Comparison of ENCODE assay signal across 8 cellular contexts in genomic region chr17:77247048-77247541, GRCh38.
A peak's percentile ranks its signal among the peaks of the same experiment; 100 is the strongest.
DNase-seq lines count a peak whose midpoint lies in the region; ATAC-seq and TF ChIP-seq lines count a peak whose summit lies in the region.

No MANE protein-coding gene starts in this region.

- H3K4me1 Mint-ChIP-seq in naive thymus-derived CD4-positive, alpha-beta T cell: peaks cover 3 to 22% (median 7%) of the 10 kb centered on the region in 7 donors

- H3K27ac Mint-ChIP-seq in naive thymus-derived CD4-positive, alpha-beta T cell: peak overlapping the region in 1 of 9 donors; percentile 61

- CTCF ChIA-PET in AG04450 (lab: Charles Lee): interaction anchor here (0.7 to 0.8 kb wide), 3 partner anchors 12 to 399 kb away, joined by 3 to 4 read pairs (median 3); no protein-coding TSS in a partner anchor
- CTCF ChIA-PET in naive thymus-derived CD4-positive, alpha-beta T cell (lab: Charles Lee): interaction anchor here (1.3 to 1.5 kb wide), 2 partner anchors 148 to 161 kb away, joined by 3 to 8 read pairs; no protein-coding TSS in a partner anchor

- no peaks in the 10 kb centered on the region for H3K27me3 ChIP-seq in AG04450 (ENCODE audit: control insufficient read depth, insufficient read depth, low read length)
- no peaks in the 10 kb centered on the region for H3K27me3 ChIP-seq in naive thymus-derived CD4-positive, alpha-beta T cell (ENCODE audit: control insufficient read depth in 2 of 2, insufficient read depth in 2 of 2, low read length in 2 of 2)

- H3K36me3 Mint-ChIP-seq in naive thymus-derived CD4-positive, alpha-beta T cell: no peaks in the 10 kb centered on the region

- POLR2A ChIA-PET in AG04450 (lab: Yijun Ruan, JAX): interaction anchor here (1.0 kb wide), 1 partner anchor 76 kb away, joined by 3 read pairs; no protein-coding TSS in a partner anchor
- POLR2A ChIA-PET in naive thymus-derived CD4-positive, alpha-beta T cell (lab: Charles Lee): no interaction called here

- peak overlapping the region; percentile 29 to 81 (median 66) for H3K4me3 Mint-ChIP-seq in naive thymus-derived CD4-positive, alpha-beta T cell

- peak overlapping the region; percentile 62 for H3K4me3 ChIP-seq in AG04450 (ENCODE audit: low read depth, low read length)
- H3K4me3 ChIP-seq in fibroblast of mammary gland (ENCODE audit: control insufficient read depth, low read depth, low read length): peak overlapping the region; percentile 51
- H3K4me3 ChIP-seq in naive thymus-derived CD4-positive, alpha-beta T cell (ENCODE audit: low read length): peak overlapping the region; percentile 35

- peak; percentile 41 for DNase-seq in AG04450 (ENCODE audit: low read depth, low spot score)
- DNase-seq in Kasumi-1 (lab: John Stamatoyannopoulos, UW): peak; percentile 80 to 82
- peak; percentile 54 for DNase-seq in RPMI7951 (ENCODE audit: low read depth)
- DNase-seq in activated T-helper 1 cell treated with Interleukin-2 at 50 U/mL for 16 hours (ENCODE audit: low read depth): peak; percentile 76
- DNase-seq in fibroblast of mammary gland (ENCODE audit: low read depth): peak; percentile 59
- peak; percentile 62 to 93 (median 83) for DNase-seq in naive thymus-derived CD4-positive, alpha-beta T cell
- DNase-seq in stimulated activated CD8-positive, alpha-beta memory T cell treated with anti-CD3 and anti-CD28 coated beads, Interleukin-7, amount 100 ng/mL, for 48 hours (ENCODE audit: extremely low read depth in 1 of 2, low read depth in 1 of 2): peak; percentile 63 to 69

- intact Hi-C loops in naive thymus-derived CD4-positive, alpha-beta T cell (cut with micrococcal nuclease): loop anchor here (1.0 kb wide), 4 partner anchors 161 to 431 kb away; partner anchors contain the start of gene MGAT5B (in 2 of the 2)

- TF ChIP-seq CTCF in AG04450 (IDR thresholded peaks at IDR 0.05; ENCODE audit: low read depth, low read length): peak; percentile 91
- TF ChIP-seq CTCF in fibroblast of mammary gland (conservative IDR thresholded peaks at IDR 0.05; ENCODE audit: control insufficient read depth, insufficient read depth, low read depth, low read length): peak; percentile 70

- H3K36me3 ChIP-seq in naive thymus-derived CD4-positive, alpha-beta T cell (ENCODE audit: control insufficient read depth in 2 of 3, insufficient read depth in 3 of 3, low read length in 3 of 3): no peaks in the 10 kb centered on the region

- peaks cover 0 to 5% of the 10 kb centered on the region in 2 donors for H3K4me1 ChIP-seq in naive thymus-derived CD4-positive, alpha-beta T cell (ENCODE audit: control insufficient read depth in 2 of 2, insufficient read depth in 2 of 2, low read length in 2 of 2)

- H3K9me3 ChIP-seq in AG04450 (ENCODE audit: control insufficient read depth, insufficient read depth, low read length): no peaks in the 10 kb centered on the region; the same call in 1 of the 2 replicates
- no peaks in the 10 kb centered on the region for H3K9me3 ChIP-seq in naive thymus-derived CD4-positive, alpha-beta T cell (ENCODE audit: control insufficient read depth in 2 of 3, low read length in 3 of 3)

- no peaks in the 10 kb centered on the region for H3K9me3 Mint-ChIP-seq in naive thymus-derived CD4-positive, alpha-beta T cell

- ATAC-seq in GM19324 (IDR thresholded peaks at IDR 0.05; ENCODE audit: low FRiP score, unreplicated experiment): peak; percentile 69
- ATAC-seq in naive thymus-derived CD4-positive, alpha-beta T cell: peak; percentile 99

- peaks cover 9 to 24% (median 13%) of the 10 kb centered on the region in 5 donors for H3K27me3 Mint-ChIP-seq in naive thymus-derived CD4-positive, alpha-beta T cell

- no peak overlapping the region for H3K27ac ChIP-seq in AG04450 (ENCODE audit: low read depth, low read length)
- no peak overlapping the region for H3K27ac ChIP-seq in naive thymus-derived CD4-positive, alpha-beta T cell (ENCODE audit: low read depth, low read length)
